ENCODE assay signal across 8 cellular contexts in the genomic region with DNA sequence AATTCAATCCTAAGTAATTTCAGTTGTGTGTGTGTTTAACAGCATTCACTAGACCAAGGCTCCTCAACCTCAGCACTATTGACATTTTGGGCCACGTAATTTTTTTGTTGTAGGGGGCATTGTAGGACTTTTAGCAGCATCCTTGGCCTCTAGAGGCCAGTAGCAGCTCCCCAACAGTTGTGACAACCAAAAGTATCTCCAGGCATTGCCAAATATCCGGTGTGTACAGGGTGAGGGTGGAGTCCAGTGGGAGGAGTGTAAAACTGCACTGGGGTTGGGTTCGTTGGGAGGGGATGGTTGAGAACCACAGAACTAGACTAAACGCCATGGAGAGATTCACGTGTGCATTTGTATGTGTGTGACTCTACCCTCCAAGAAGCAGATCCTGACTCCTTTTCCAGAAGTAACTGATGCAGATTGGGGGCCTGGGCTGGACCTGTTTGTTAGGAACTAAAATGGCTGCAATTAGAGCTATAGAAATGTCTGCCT. TPM values are rescaled to one million over a fixed set of nuclear protein-coding genes. Genes with fewer than 3 reads are reported as not detected.
A peak's percentile ranks its signal among the peaks of the same experiment; 100 is the strongest.
DNase-seq lines count a peak whose midpoint lies in the region; ATAC-seq and TF ChIP-seq lines count a peak whose summit lies in the region.

No MANE protein-coding gene starts in this region.

- peak overlapping the region; percentile 44 for H3K4me2 ChIP-seq in HCT116 (ENCODE audit: low read length)

- RAD21 ChIA-PET in HCT116 (lab: Charles Lee; ENCODE audit: low non-redundant PET in 1 of 2, low total read pairs in 2 of 2, uncharacterized antibody in 2 of 2, unreplicated experiment in 2 of 2), result no interaction called here

- no peak overlapping the region for H3K4me3 ChIP-seq in HCT116 (replicated peaks in 1 of 2; ENCODE audit: low read depth in 1 of 2, low read length in 2 of 2)
- no peak overlapping the region for H3K4me3 ChIP-seq in gastroesophageal sphincter

- H4K20me1 ChIP-seq in HCT116 (ENCODE audit: insufficient read depth), result no peaks in the 10 kb centered on the region

- DNase-seq in GM10248 (ENCODE audit: extremely low spot score) (peak; percentile 54), HCT116 (ENCODE audit: low read depth, low spot score) (peak; percentile 84), NCI-H748 treated with DMSO at 0.1 percent for 48 hours (lab: John Stamatoyannopoulos, UW) (peak; percentile 20), NCI-H1694 (lab: John Stamatoyannopoulos, UW) (no peak)
- DNase-seq in activated CD8-positive, alpha-beta T cell treated with anti-CD3 and anti-CD28 coated beads, Interleukin-2, amount 10 ng/mL, durations not matched to agents 7 days and 5 days, result peak; percentile 81
- DNase-seq in stimulated activated CD8-positive, alpha-beta memory T cell treated with anti-CD3 and anti-CD28 coated beads, Interleukin-7, amount 100 ng/mL, for 24 hours (ENCODE audit: low read depth), result peak; percentile 16

- intact Hi-C loops in HCT116 (cut with micrococcal nuclease), result loop anchor here (2.0 kb wide), 2 partner anchors 110 to 188 kb away; no protein-coding TSS in a partner anchor

- no peaks in the 10 kb centered on the region for H3K9me3 Mint-ChIP-seq in activated CD8-positive, alpha-beta T cell treated with anti-CD3 and anti-CD28 coated beads, Interleukin-2, amount 10 ng/mL, durations not matched to agents 7 days and 5 days (ENCODE audit: insufficient read depth)

- peak; percentile 71 for TF ChIP-seq RAD21 in HCT116 (IDR thresholded peaks at IDR 0.05; ENCODE audit: low read depth)

- peak overlapping the region; percentile 17 for H3K4me3 Mint-ChIP-seq in activated CD8-positive, alpha-beta T cell treated with anti-CD3 and anti-CD28 coated beads, Interleukin-2, amount 10 ng/mL, durations not matched to agents 7 days and 5 days

- H3K9me3 ChIP-seq in HCT116 (ENCODE audit: control insufficient read depth in 1 of 2, insufficient read depth in 1 of 2, low read depth in 1 of 2, low read length in 2 of 2), result no peaks in the 10 kb centered on the region
- H3K9me3 ChIP-seq in gastroesophageal sphincter, result no peaks in the 10 kb centered on the region

- TF ChIP-seq CTCF in GM10248 (IDR thresholded peaks at IDR 0.05; ENCODE audit: control extremely low read depth, extremely low read depth, low read depth, missing control alignments) (peak; percentile 32), HCT116 (IDR thresholded peaks at IDR 0.05 in 2 of 3, conservative IDR thresholded peaks at IDR 0.05 in 1 of 3; ENCODE audit: borderline replicate concordance in 1 of 3, insufficient read depth in 1 of 3, low read depth in 2 of 3, low read length in 2 of 3) (peak; percentile 68 to 79 (median 79); a peak in 5 of 6 replicates), gastroesophageal sphincter (IDR thresholded peaks at IDR 0.05) (peak in 1 of 4 experiments; percentile 16)

- H3K27ac ChIP-seq in HCT116 (ENCODE audit: low read depth, low read length), result peak overlapping the region; percentile 9; the same call in 1 of the 2 replicates
- no peak overlapping the region for H3K27ac ChIP-seq in gastroesophageal sphincter

- peak; percentile 41 for TF ChIP-seq POLR2A in HCT116 (IDR thresholded peaks at IDR 0.05; ENCODE audit: borderline replicate concordance, extremely low read depth, insufficient read depth, insufficient read length)
- no peak for TF ChIP-seq POLR2A in gastroesophageal sphincter (IDR thresholded peaks at IDR 0.05)

- WGBS in gastroesophageal sphincter (ENCODE audit: low coverage in 1 of 2), 2 donors, result 34 to 47% methylated on average over 3 to 4 of the region's 5 CpGs

- no peaks in the 10 kb centered on the region for H3K36me3 Mint-ChIP-seq in activated CD8-positive, alpha-beta T cell treated with anti-CD3 and anti-CD28 coated beads, Interleukin-2, amount 10 ng/mL, durations not matched to agents 7 days and 5 days (ENCODE audit: low read depth)

- peak overlapping the region; percentile 98 for H2AFZ ChIP-seq in HCT116 (ENCODE audit: low read depth, low read length, poor library complexity, severe bottlenecking)

- H3K27me3 ChIP-seq in HCT116 (ENCODE audit: insufficient read depth, low read length) (no peaks in the 10 kb centered on the region), gastroesophageal sphincter (no peaks in the 10 kb centered on the region)

- ATAC-seq in HCT116, result peak; percentile 99
- ATAC-seq in activated CD8-positive, alpha-beta T cell treated with anti-CD3 and anti-CD28 coated beads, Interleukin-2, amount 10 ng/mL, durations not matched to agents 7 days and 5 days, result peak; percentile 99
- ATAC-seq in gastroesophageal sphincter, result peak; percentile 71
- no peak for ATAC-seq in GM21515 (IDR thresholded peaks at IDR 0.05; ENCODE audit: unreplicated experiment)

- no peak overlapping the region for H3K9ac ChIP-seq in HCT116 (ENCODE audit: low read length)

- no peaks in the 10 kb centered on the region for H3K27me3 Mint-ChIP-seq in activated CD8-positive, alpha-beta T cell treated with anti-CD3 and anti-CD28 coated beads, Interleukin-2, amount 10 ng/mL, durations not matched to agents 7 days and 5 days (ENCODE audit: low read depth)

- BruUV-seq in HCT116 (replicated peaks; lab: Mats Ljungman, UMichigan), result no TSS peak

- H3K4me1 Mint-ChIP-seq in activated CD8-positive, alpha-beta T cell treated with anti-CD3 and anti-CD28 coated beads, Interleukin-2, amount 10 ng/mL, durations not matched to agents 7 days and 5 days (ENCODE audit: low read depth), result peaks cover 21% of the 10 kb centered on the region

- H3K36me3 ChIP-seq in HCT116 (ENCODE audit: control insufficient read depth in 1 of 2, insufficient read depth in 2 of 2, low read length in 2 of 2) (no peaks in the 10 kb centered on the region), gastroesophageal sphincter (no peaks in the 10 kb centered on the region)

- H3K4me1 ChIP-seq in HCT116 (ENCODE audit: control insufficient read depth in 1 of 2, insufficient read depth in 2 of 2, low read length in 2 of 2) (peaks cover 11 to 26% of the 10 kb centered on the region in 2 experiments; a peak in 3 of 4 replicates), gastroesophageal sphincter (peaks cover 0 to 9% (median 0%) of the 10 kb centered on the region in 3 donors)

- TF ChIP-seq EP300 in gastroesophageal sphincter (IDR thresholded peaks at IDR 0.05), result no peak

- POLR2A ChIA-PET in GM10248 (lab: Yijun Ruan, JAX) (no interaction called here), HCT116 (lab: Charles Lee) (interaction anchor here (1.3 kb wide), 1 partner anchor 116 kb away, joined by 4 read pairs; no protein-coding TSS in a partner anchor)
- POLR2A ChIA-PET in activated CD8-positive, alpha-beta T cell treated with anti-CD3 and anti-CD28 coated beads, Interleukin-2, amount 10 ng/mL, durations not matched to agents 7 days and 5 days (lab: Charles Lee), result no interaction called here

- peak overlapping the region; percentile 74 for H3K27ac Mint-ChIP-seq in activated CD8-positive, alpha-beta T cell treated with anti-CD3 and anti-CD28 coated beads, Interleukin-2, amount 10 ng/mL, durations not matched to agents 7 days and 5 days

- no peaks in the 10 kb centered on the region for H3K9me2 ChIP-seq in HCT116 (ENCODE audit: insufficient read depth)

- CTCF ChIA-PET in GM10248 (lab: Yijun Ruan, JAX) (interaction anchor here (1.0 to 1.3 kb wide), 3 partner anchors 12 to 186 kb away, joined by 3 to 5 read pairs (median 3); no protein-coding TSS in a partner anchor), HCT116 (lab: Charles Lee) (interaction anchor here (1.1 to 1.3 kb wide), 2 partner anchors 9 kb away, joined by 3 to 9 read pairs; no protein-coding TSS in a partner anchor)
- CTCF ChIA-PET in activated CD8-positive, alpha-beta T cell treated with anti-CD3 and anti-CD28 coated beads, Interleukin-2, amount 10 ng/mL, durations not matched to agents 7 days and 5 days (lab: Charles Lee), result interaction anchor here (0.9 to 3.3 kb wide), 11 partner anchors 9 to 182 kb away, joined by 3 to 20 read pairs (median 4); no protein-coding TSS in a partner anchor

- no peaks in the 10 kb centered on the region for H3K79me2 ChIP-seq in HCT116 (ENCODE audit: insufficient read depth, low read length)

TF ChIP-seq in HCT116, 20 proteins besides CTCF, POLR2A, EP300 and RAD21:
- TF ChIP-seq SIN3A (IDR thresholded peaks at IDR 0.05; ENCODE audit: low read depth) (no peak), JUND (IDR thresholded peaks at IDR 0.05) (no peak), SP1 (IDR thresholded peaks at IDR 0.05; ENCODE audit: low read depth) (0 out of 2 replicates have a peak, but pooled peaks have one; percentile 33), YY1 (IDR thresholded peaks at IDR 0.05; ENCODE audit: extremely low read depth, insufficient replicate concordance, low read depth, low read length) (peak; percentile 41), ZNF274 (IDR thresholded peaks at IDR 0.05; ENCODE audit: low read depth, low read length) (no peak), TCF7L2 (IDR thresholded peaks at IDR 0.05; ENCODE audit: borderline replicate concordance, extremely low read depth, insufficient read depth, insufficient read length) (peak; percentile 16), EZH2 (IDR thresholded peaks at IDR 0.05) (no peak), ZFX (IDR thresholded peaks at IDR 0.05) (no peak), CEBPB (IDR thresholded peaks at IDR 0.05; ENCODE audit: low read depth) (peak; percentile 95), CBX3 (IDR thresholded peaks at IDR 0.05; ENCODE audit: low read depth) (peak; percentile 65; the same call in 1 of the 2 replicates), POLR2AphosphoS5 (IDR thresholded peaks at IDR 0.05; ENCODE audit: low read depth, low read length) (peak; percentile 64)
TF ChIP-seq in HCT116: peak in this region for 6.

RNA-seq across cellular contexts. Expression of gene PHF21A, which starts 5.9 kb away (rescaled TPM):
- total RNA-seq in HCT116 (2021; ENCODE audit: unreplicated experiment) (27.0 TPM), gastroesophageal sphincter (10 to 100 TPM; 28.5 to 53.9 (median 42.2) TPM)
- polyA plus RNA-seq in HCT116 (2012), result 16.3 and 18.4 TPM in 2 replicates
- 10 to 100 TPM; 26.9 to 27.0 TPM for total RNA-seq in activated CD8-positive, alpha-beta T cell treated with anti-CD3 and anti-CD28 coated beads, Interleukin-2, amount 10 ng/mL, durations not matched to agents 7 days and 5 days
